Comparison of ENCODE assay signal across 1 cellular context in genomic region chr1:111204211-111204883, GRCh38.
TF ChIP-seq lines count a peak whose summit lies in the region.

No MANE protein-coding gene starts in this region.

TF ChIP-seq in GM12878, 131 proteins besides CTCF, POLR2A, EP300 and RAD21 (continued from another document and continues in another):
- TF ChIP-seq GATAD2B (conservative IDR thresholded peaks at IDR 0.05; ENCODE audit: low read depth) (peak; percentile 98), YY1 (IDR thresholded peaks at IDR 0.05; ENCODE audit: low read depth, low read length) (no peak), ATF7 (IDR thresholded peaks at IDR 0.05; ENCODE audit: low read depth) (no peak), IRF5 (IDR thresholded peaks at IDR 0.05; ENCODE audit: borderline replicate concordance) (no peak), ATF3 (IDR thresholded peaks at IDR 0.05; ENCODE audit: borderline replicate concordance, extremely low read depth, low read depth, low read length) (no peak), IRF4 (IDR thresholded peaks at IDR 0.05; ENCODE audit: low read depth, low read length) (no peak), ZNF24 (IDR thresholded peaks at IDR 0.05) (peak; percentile 66; the same call in 1 of the 2 replicates), TARDBP (IDR thresholded peaks at IDR 0.05; ENCODE audit: borderline replicate concordance) (no peak), USF2 (IDR thresholded peaks at IDR 0.05; ENCODE audit: borderline replicate concordance, low read depth, low read length) (no peak), ZSCAN29 (IDR thresholded peaks at IDR 0.05) (0 out of 2 replicates have a peak, but pooled peaks have one; percentile 11), HDAC6 (IDR thresholded peaks at IDR 0.05; ENCODE audit: unreplicated experiment) (no peak), REST (IDR thresholded peaks at IDR 0.05; ENCODE audit: low read depth, low read length) (no peak), ELK1 (IDR thresholded peaks at IDR 0.05; ENCODE audit: low read depth, low read length) (peak; percentile 21; the same call in 1 of the 2 replicates), ZNF384 (IDR thresholded peaks at IDR 0.05; ENCODE audit: borderline replicate concordance, low read depth, low read length) (no peak), NR2F1 (conservative IDR thresholded peaks at IDR 0.05) (peak; percentile 95), LARP7 (IDR thresholded peaks at IDR 0.05) (peak; percentile 91), SPI1 (IDR thresholded peaks at IDR 0.05; ENCODE audit: borderline replicate concordance, insufficient read depth, low read depth, low read length) (no peak), STAT3 (IDR thresholded peaks at IDR 0.05; ENCODE audit: low read depth, low read length) (no peak), BMI1 (IDR thresholded peaks at IDR 0.05; ENCODE audit: borderline replicate concordance) (no peak), ZBTB33 (IDR thresholded peaks at IDR 0.05) (no peak), CREM (IDR thresholded peaks at IDR 0.05; ENCODE audit: low read depth) (peak; percentile 31), NRF1 (conservative IDR thresholded peaks at IDR 0.05; ENCODE audit: low read depth, low read length) (no peak), JUND (IDR thresholded peaks at IDR 0.05; ENCODE audit: low read depth, low read length) (no peak), ATF2 (IDR thresholded peaks at IDR 0.05; ENCODE audit: low read length) (no peak), TCF12 (IDR thresholded peaks at IDR 0.05; ENCODE audit: low read depth, low read length) (peak; percentile 65), E2F4 (IDR thresholded peaks at IDR 0.05; ENCODE audit: low read depth, low read length) (no peak), HDGF (IDR thresholded peaks at IDR 0.05) (peak; percentile 84), NR2C1 (IDR thresholded peaks at IDR 0.05) (peak; percentile 42), CBFB (IDR thresholded peaks at IDR 0.05; ENCODE audit: low read depth) (no peak), TBL1XR1 (IDR thresholded peaks at IDR 0.05; ENCODE audit: low read depth, low read length) (no peak; the same call in 1 of the 2 replicates), ZNF207 (IDR thresholded peaks at IDR 0.05; ENCODE audit: borderline replicate concordance) (peak; percentile 31; the same call in 1 of the 2 replicates), KLF5 (IDR thresholded peaks at IDR 0.05; ENCODE audit: partially characterized antibody) (no peak), MLLT1 (IDR thresholded peaks at IDR 0.05) (peak; percentile 96), POLR2AphosphoS2 (IDR thresholded peaks at IDR 0.05; ENCODE audit: low read depth, low read length) (peak; percentile 61; the same call in 1 of the 2 replicates), RUNX3 (IDR thresholded peaks at IDR 0.05; ENCODE audit: low read length) (no peak), RCOR1 (conservative IDR thresholded peaks at IDR 0.05; ENCODE audit: low read depth, low read length) (no peak; the same call in 1 of the 2 replicates), EED (IDR thresholded peaks at IDR 0.05; ENCODE audit: low read depth) (no peak; the same call in 1 of the 2 replicates), PKNOX1 (IDR thresholded peaks at IDR 0.05) (no peak), MTA2 (IDR thresholded peaks at IDR 0.05; ENCODE audit: low read depth) (no peak), PRDM15 (CRISPR knock-in tag; IDR thresholded peaks at IDR 0.05) (no peak)
